In the genomic region with DNA sequence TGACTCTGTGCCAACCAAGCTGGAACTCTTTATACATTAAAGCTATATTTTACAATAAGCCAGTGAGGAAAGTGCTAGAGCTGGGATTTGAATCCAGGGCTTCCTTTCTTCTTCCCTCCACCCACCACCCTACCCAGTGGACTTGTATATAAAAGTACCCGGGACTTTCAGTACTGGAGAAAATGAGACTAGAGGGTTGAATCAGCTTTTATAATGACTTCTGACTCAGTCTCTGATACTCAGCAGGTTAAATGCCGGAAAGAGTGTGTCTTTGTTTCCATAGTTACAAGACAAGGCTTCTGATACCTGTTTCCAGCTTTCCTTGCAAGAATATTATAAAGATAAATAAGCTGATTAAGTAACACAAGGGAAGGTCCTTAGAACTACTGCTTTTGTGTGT, we compare ENCODE assay signal across 12 cellular contexts.
DNase-seq lines count a peak whose midpoint lies in the region; ATAC-seq and TF ChIP-seq lines count a peak whose summit lies in the region.
"Had no signal": no experiment of that assay in that cellular context is flagged by ENCODE, and none has a peak within 500 bp of the region (broad histone marks: within the 10 kb centered on the region; RNA-seq: fewer than 3 reads in every experiment).

No MANE protein-coding gene starts in this region.

- dilution Hi-C loops in mammary epithelial cell (cut with HindIII; ENCODE audit: low sequenced_read_pairs): loop anchor here (25.0 kb wide), 2 partner anchors 143 to 357 kb away; no protein-coding TSS in a partner anchor

- H3K9me3 ChIP-seq in mammary epithelial cell (replicated peaks; ENCODE audit: insufficient read depth, low read length): no peaks in the 10 kb centered on the region
- no peaks in the 10 kb centered on the region for H3K9me3 ChIP-seq in breast epithelium
- H3K9me3 ChIP-seq: gastroesophageal sphincter had no signal

- in situ Hi-C loops in mammary epithelial cell (cut with MboI; ENCODE audit: low sequenced_read_pairs in 2 of 2): loop anchor here in 1 of 2 donors (25.0 kb wide), 2 partner anchors 107 to 357 kb away; no protein-coding TSS in a partner anchor

- peaks cover 4% of the 10 kb centered on the region for H3K36me3 ChIP-seq in mammary epithelial cell (ENCODE audit: insufficient read depth, low read length)
- no peaks in the 10 kb centered on the region for H3K36me3 ChIP-seq in breast epithelium
- H3K36me3 ChIP-seq: gastroesophageal sphincter had no signal

- TF ChIP-seq POLR2A in breast epithelium (IDR thresholded peaks at IDR 0.05): no peak

- H3K4me1 Mint-ChIP-seq in T-helper 2 cell treated with Interferon-gamma antibody and Interleukin-4, amounts not matched to agents 5 μg/mL and 100 μg/mL, for 36 hours (ENCODE audit: low read depth): peaks cover 14% of the 10 kb centered on the region

- H3K36me3 Mint-ChIP-seq in T-helper 2 cell treated with Interferon-gamma antibody and Interleukin-4, amounts not matched to agents 5 μg/mL and 100 μg/mL, for 36 hours (ENCODE audit: low read depth): no peaks in the 10 kb centered on the region

- TF ChIP-seq CTCF in mammary epithelial cell (conservative IDR thresholded peaks at IDR 0.05 in 1 of 2, IDR thresholded peaks at IDR 0.05 in 1 of 2; ENCODE audit: extremely low read depth in 1 of 2, insufficient read depth in 1 of 2, low read depth in 1 of 2, low read length in 2 of 2) (no peak), breast epithelium (IDR thresholded peaks at IDR 0.05) (no peak)

- no peaks in the 10 kb centered on the region for H4K20me1 ChIP-seq in mammary epithelial cell (ENCODE audit: insufficient read depth, low read length)

- H3K4me3 ChIP-seq in mammary epithelial cell (replicated peaks in 1 of 3; ENCODE audit: insufficient read depth in 1 of 3, low read depth in 2 of 3, low read length in 3 of 3): no peak overlapping the region
- H3K4me3 ChIP-seq in breast epithelium: no peak overlapping the region
- H3K4me3 ChIP-seq: gastroesophageal sphincter had no signal

- H3K27ac Mint-ChIP-seq in T-helper 2 cell treated with Interferon-gamma antibody and Interleukin-4, amounts not matched to agents 5 μg/mL and 100 μg/mL, for 36 hours: no peak overlapping the region

- intact Hi-C loops in mammary epithelial cell (cut with micrococcal nuclease): loop anchor here (10.0 kb wide), 1 partner anchor 240 kb away; no protein-coding TSS in a partner anchor
- intact Hi-C loops in breast epithelium (cut with DNase I; ENCODE audit: low total_unique reads): loop anchor here (10.0 kb wide), 1 partner anchor 140 kb away; no protein-coding TSS in a partner anchor

- H3K79me2 ChIP-seq in mammary epithelial cell (ENCODE audit: insufficient read depth, low read length): no peaks in the 10 kb centered on the region

- H3K4me2 ChIP-seq in mammary epithelial cell (ENCODE audit: insufficient read depth, low read depth, low read length): no peak overlapping the region

- CTCF ChIA-PET in mammary epithelial cell (lab: Charles Lee; ENCODE audit: low non-redundant PET): interaction anchor here (0.5 kb wide), 1 partner anchor 143 kb away, joined by 6 read pairs; no protein-coding TSS in a partner anchor

- BruUV-seq in mammary epithelial cell (replicated peaks; lab: Mats Ljungman, UMichigan): no TSS peak

- DNase-seq in mammary epithelial cell (peak; percentile 91), breast epithelium (ENCODE audit: low spot score in 2 of 2) (no peak), substantia nigra (lab: John Stamatoyannopoulos, UW) (no peak), COLO829 (ENCODE audit: low spot score) (no peak), NOMO-1 treated with DMSO at 0.1 percent for 48 hours (lab: John Stamatoyannopoulos, UW; ENCODE audit: unreplicated experiment) (no peak)
- DNase-seq in T-helper 2 cell treated with Interferon-gamma antibody and Interleukin-4, amounts not matched to agents 5 μg/mL and 100 μg/mL, for 36 hours (ENCODE audit: low spot score): peak; percentile 31
- DNase-seq: effector CD8-positive, alpha-beta T cell; KBM-7; NCI-H446 had no signal

- ATAC-seq in esophagus mucosa (peak; percentile 50), GM19023 (IDR thresholded peaks at IDR 0.05; ENCODE audit: unreplicated experiment) (no peak)
- ATAC-seq: gastroesophageal sphincter had no signal

- H3K27ac ChIP-seq in mammary epithelial cell (ENCODE audit: insufficient read depth, low read depth, low read length) (peak overlapping the region; percentile 60), breast epithelium (no peak overlapping the region), substantia nigra (ENCODE audit: low read depth, low read length, poor library complexity, severe bottlenecking) (peak overlapping the region; percentile 19)
- H3K27ac ChIP-seq: gastroesophageal sphincter had no signal

- H3K9me3 Mint-ChIP-seq in T-helper 2 cell treated with Interferon-gamma antibody and Interleukin-4, amounts not matched to agents 5 μg/mL and 100 μg/mL, for 36 hours: no peaks in the 10 kb centered on the region

- no peak overlapping the region for H3K9ac ChIP-seq in mammary epithelial cell (ENCODE audit: insufficient read depth, low read length)

- no peak overlapping the region for H3K4me3 Mint-ChIP-seq in T-helper 2 cell treated with Interferon-gamma antibody and Interleukin-4, amounts not matched to agents 5 μg/mL and 100 μg/mL, for 36 hours

- H3K4me1 ChIP-seq in mammary epithelial cell (ENCODE audit: insufficient read depth, low read length): peaks cover 3% of the 10 kb centered on the region
- H3K4me1 ChIP-seq in breast epithelium: no peaks in the 10 kb centered on the region

- no peak overlapping the region for H2AFZ ChIP-seq in mammary epithelial cell (ENCODE audit: low read depth, low read length)

- H3K27me3 Mint-ChIP-seq in T-helper 2 cell treated with Interferon-gamma antibody and Interleukin-4, amounts not matched to agents 5 μg/mL and 100 μg/mL, for 36 hours (ENCODE audit: low read depth): no peaks in the 10 kb centered on the region

- H3K27me3 ChIP-seq in mammary epithelial cell (ENCODE audit: insufficient read depth, low read length) (no peaks in the 10 kb centered on the region), breast epithelium (no peaks in the 10 kb centered on the region)
- H3K27me3 ChIP-seq: gastroesophageal sphincter had no signal

- WGBS in mammary epithelial cell (ENCODE audit: low coverage, missing lambda C conversion rate): 44% methylated on average over 2 of the region's 2 CpGs

Comparison
In these comparisons a context has a peak if more than half of its experiments do, and no peak if none do; other contexts are left out.
1. DNase-seq: peak in mammary epithelial cell (single experiment) and T-helper 2 cell treated with Interferon-gamma antibody and Interleukin-4, amounts not matched to agents 5 μg/mL and 100 μg/mL, for 36 hours (single experiment); none in breast epithelium (0 of 2), substantia nigra (0 of 49), COLO829 (single experiment) and NOMO-1 treated with DMSO at 0.1 percent for 48 hours (single experiment).
2. H3K27ac ChIP-seq: peak in mammary epithelial cell (single experiment) and substantia nigra (single experiment); none in breast epithelium (0 of 2).